Comparison of ENCODE assay signal across 13 cellular contexts in genomic region chr1:22104865-22105437, GRCh38. TPM values are rescaled to one million over a fixed set of nuclear protein-coding genes. Genes with fewer than 3 reads are reported as not detected.
DNase-seq lines count a peak whose midpoint lies in the region; ATAC-seq and TF ChIP-seq lines count a peak whose summit lies in the region.
"Had no signal": no experiment of that assay in that cellular context is flagged by ENCODE, and none has a peak within 500 bp of the region (broad histone marks: within the 10 kb centered on the region; RNA-seq: fewer than 3 reads in every experiment).

No MANE protein-coding gene starts in this region.

- H3K9me3 Mint-ChIP-seq in activated naive CD4-positive, alpha-beta T cell treated with anti-CD3 and anti-CD28 coated beads for 36 hours = peaks cover 3% of the 10 kb centered on the region
- H3K9me3 Mint-ChIP-seq in activated B cell treated with CpG ODN at 0.5 μM for 24 hours = no peaks in the 10 kb centered on the region
- no peaks in the 10 kb centered on the region for H3K9me3 Mint-ChIP-seq in activated naive CD8-positive, alpha-beta T cell treated with anti-CD3 and anti-CD28 coated beads, Interleukin-2, amount 10 ng/mL, durations not matched to agents 7 days and 5 days
- peaks cover 0 to 3% of the 10 kb centered on the region in 2 donors for H3K9me3 Mint-ChIP-seq in stimulated activated naive B cell treated with anti-CD40 and anti-IgM and Interleukin-4, amounts not matched to agents 10 μg/mL and 1 μg/mL and 100 μg/mL, for 72 hours

- peak overlapping the region; percentile 74 for H3K27ac Mint-ChIP-seq in activated naive CD4-positive, alpha-beta T cell treated with anti-CD3 and anti-CD28 coated beads for 36 hours
- peak overlapping the region; percentile 51 for H3K27ac Mint-ChIP-seq in activated B cell treated with CpG ODN at 0.5 μM for 24 hours
- H3K27ac Mint-ChIP-seq in activated naive CD8-positive, alpha-beta T cell treated with anti-CD3 and anti-CD28 coated beads, Interleukin-2, amount 10 ng/mL, durations not matched to agents 7 days and 5 days = peak overlapping the region; percentile 79
- H3K27ac Mint-ChIP-seq in stimulated activated naive B cell treated with anti-CD40 and anti-IgM and Interleukin-4, amounts not matched to agents 10 μg/mL and 1 μg/mL and 100 μg/mL, for 72 hours = peak overlapping the region; percentile 91

- H3K36me3 Mint-ChIP-seq in activated naive CD4-positive, alpha-beta T cell treated with anti-CD3 and anti-CD28 coated beads for 36 hours (ENCODE audit: low read depth) = peaks cover 31% of the 10 kb centered on the region
- H3K36me3 Mint-ChIP-seq in activated B cell treated with CpG ODN at 0.5 μM for 24 hours (ENCODE audit: low read depth) = peaks cover 68% of the 10 kb centered on the region
- H3K36me3 Mint-ChIP-seq in activated naive CD8-positive, alpha-beta T cell treated with anti-CD3 and anti-CD28 coated beads, Interleukin-2, amount 10 ng/mL, durations not matched to agents 7 days and 5 days = peaks cover 36% of the 10 kb centered on the region
- peaks cover 38 to 57% of the 10 kb centered on the region in 2 donors for H3K36me3 Mint-ChIP-seq in stimulated activated naive B cell treated with anti-CD40 and anti-IgM and Interleukin-4, amounts not matched to agents 10 μg/mL and 1 μg/mL and 100 μg/mL, for 72 hours

- POLR2A ChIA-PET in activated B cell treated with CpG ODN at 0.5 μM for 24 hours (lab: Charles Lee) = interaction anchor here (1.0 kb wide), 1 partner anchor 79 kb away, joined by 3 read pairs; no protein-coding TSS in a partner anchor
- POLR2A ChIA-PET in activated naive CD8-positive, alpha-beta T cell treated with anti-CD3 and anti-CD28 coated beads, Interleukin-2, amount 10 ng/mL, durations not matched to agents 7 days and 5 days (lab: Charles Lee) = interaction anchor here (0.6 to 1.9 kb wide), 5 partner anchors 10 to 80 kb away, joined by 3 to 9 read pairs (median 4); partner anchors contain the start of gene CDC42

- H3K27me3 Mint-ChIP-seq in activated naive CD4-positive, alpha-beta T cell treated with anti-CD3 and anti-CD28 coated beads for 36 hours (ENCODE audit: low read depth) = no peaks in the 10 kb centered on the region
- H3K27me3 Mint-ChIP-seq in activated B cell treated with CpG ODN at 0.5 μM for 24 hours = no peaks in the 10 kb centered on the region
- no peaks in the 10 kb centered on the region for H3K27me3 Mint-ChIP-seq in activated naive CD8-positive, alpha-beta T cell treated with anti-CD3 and anti-CD28 coated beads, Interleukin-2, amount 10 ng/mL, durations not matched to agents 7 days and 5 days
- no peaks in the 10 kb centered on the region for H3K27me3 Mint-ChIP-seq in stimulated activated naive B cell treated with anti-CD40 and anti-IgM and Interleukin-4, amounts not matched to agents 10 μg/mL and 1 μg/mL and 100 μg/mL, for 72 hours

- no peak overlapping the region for H3K27ac ChIP-seq in substantia nigra (ENCODE audit: low read depth, low read length, poor library complexity, severe bottlenecking)
- H3K27ac ChIP-seq: breast epithelium, SK-N-MC had no signal

- ATAC-seq in activated B cell treated with CpG ODN at 0.5 μM for 24 hours (ENCODE audit: low read depth) (no peak), GM19395 (IDR thresholded peaks at IDR 0.05; ENCODE audit: unreplicated experiment) (no peak)
- peak; percentile 82 for ATAC-seq in activated naive CD8-positive, alpha-beta T cell treated with anti-CD3 and anti-CD28 coated beads, Interleukin-2, amount 10 ng/mL, durations not matched to agents 7 days and 5 days (ENCODE audit: low read depth)
- ATAC-seq in stimulated activated naive B cell treated with anti-CD40 and anti-IgM and Interleukin-4, amounts not matched to agents 10 μg/mL and 1 μg/mL and 100 μg/mL, for 72 hours (replicated peaks) = peak; percentile 50 to 89

- DNase-seq in activated naive CD4-positive, alpha-beta T cell treated with anti-CD3 and anti-CD28 coated beads for 36 hours = peak; percentile 77
- no peak for DNase-seq in activated naive CD4-positive, alpha-beta T cell (lab: John Stamatoyannopoulos, UW)
- DNase-seq in activated B cell treated with CpG ODN at 0.5 μM for 24 hours (no peak), NCI-H446 (lab: John Stamatoyannopoulos, UW) (no peak), substantia nigra (lab: John Stamatoyannopoulos, UW) (no peak)
- DNase-seq in activated naive CD8-positive, alpha-beta T cell treated with anti-CD3 and anti-CD28 coated beads, Interleukin-2, amount 10 ng/mL, durations not matched to agents 7 days and 5 days = no peak
- peak; percentile 17 for DNase-seq in stimulated activated naive B cell treated with anti-CD40 and anti-IgM and Interleukin-4, amounts not matched to agents 10 μg/mL and 1 μg/mL and 100 μg/mL, for 72 hours
- DNase-seq: glutamatergic neuron, GOT3 had no signal

- CTCF ChIA-PET in activated naive CD4-positive, alpha-beta T cell treated with anti-CD3 and anti-CD28 coated beads for 36 hours (lab: Charles Lee) = interaction anchor here (1.0 to 2.0 kb wide), 9 partner anchors 9 to 348 kb away, joined by 3 to 16 read pairs (median 3); no protein-coding TSS in a partner anchor
- CTCF ChIA-PET in activated B cell treated with CpG ODN at 0.5 μM for 24 hours (lab: Charles Lee) = interaction anchor here (0.8 to 1.4 kb wide), 7 partner anchors 11 to 537 kb away, joined by 3 to 5 read pairs (median 3); no protein-coding TSS in a partner anchor

- TF ChIP-seq CTCF in activated B cell treated with CpG ODN at 0.5 μM for 24 hours (IDR thresholded peaks at IDR 0.05) = no peak

- intact Hi-C loops in activated naive CD4-positive, alpha-beta T cell treated with anti-CD3 and anti-CD28 coated beads for 36 hours (cut with micrococcal nuclease) = loop anchor here (1.0 to 2.0 kb wide), 4 partner anchors 13 to 311 kb away; no protein-coding TSS in a partner anchor
- intact Hi-C loops in activated B cell treated with CpG ODN at 0.5 μM for 24 hours (cut with micrococcal nuclease) = loop anchor here (1.0 kb wide), 3 partner anchors 171 to 537 kb away; no protein-coding TSS in a partner anchor

- H3K4me3 Mint-ChIP-seq in activated naive CD4-positive, alpha-beta T cell treated with anti-CD3 and anti-CD28 coated beads for 36 hours = no peak overlapping the region
- no peak overlapping the region for H3K4me3 Mint-ChIP-seq in activated B cell treated with CpG ODN at 0.5 μM for 24 hours
- H3K4me3 Mint-ChIP-seq in activated naive CD8-positive, alpha-beta T cell treated with anti-CD3 and anti-CD28 coated beads, Interleukin-2, amount 10 ng/mL, durations not matched to agents 7 days and 5 days = peak overlapping the region; percentile 66
- no peak overlapping the region for H3K4me3 Mint-ChIP-seq in stimulated activated naive B cell treated with anti-CD40 and anti-IgM and Interleukin-4, amounts not matched to agents 10 μg/mL and 1 μg/mL and 100 μg/mL, for 72 hours

- peaks cover 60% of the 10 kb centered on the region for H3K4me1 Mint-ChIP-seq in activated naive CD4-positive, alpha-beta T cell treated with anti-CD3 and anti-CD28 coated beads for 36 hours (ENCODE audit: low read depth)
- peaks cover 60% of the 10 kb centered on the region for H3K4me1 Mint-ChIP-seq in activated B cell treated with CpG ODN at 0.5 μM for 24 hours
- H3K4me1 Mint-ChIP-seq in activated naive CD8-positive, alpha-beta T cell treated with anti-CD3 and anti-CD28 coated beads, Interleukin-2, amount 10 ng/mL, durations not matched to agents 7 days and 5 days = peaks cover 52% of the 10 kb centered on the region
- peaks cover 38 to 48% of the 10 kb centered on the region in 2 donors for H3K4me1 Mint-ChIP-seq in stimulated activated naive B cell treated with anti-CD40 and anti-IgM and Interleukin-4, amounts not matched to agents 10 μg/mL and 1 μg/mL and 100 μg/mL, for 72 hours

RNA-seq across cellular contexts. Expression of gene WNT4, which starts 37.9 kb away (rescaled TPM):
- total RNA-seq in activated naive CD4-positive, alpha-beta T cell treated with anti-CD3 and anti-CD28 coated beads for 36 hours = not detected
- 6.5 and 7.9 TPM in 2 replicates for total RNA-seq in activated B cell treated with CpG ODN at 0.5 μM for 24 hours
- not detected for total RNA-seq in activated naive CD8-positive, alpha-beta T cell treated with anti-CD3 and anti-CD28 coated beads, Interleukin-2, amount 10 ng/mL, durations not matched to agents 7 days and 5 days
- total RNA-seq: endothelial cell of umbilical vein had no signal

RNA-seq across cellular contexts. Expression of gene CDC42, which starts 52.4 kb away (rescaled TPM):
- 100 to 1,000 TPM; 318 to 322 TPM for total RNA-seq in activated naive CD4-positive, alpha-beta T cell treated with anti-CD3 and anti-CD28 coated beads for 36 hours
- total RNA-seq in activated B cell treated with CpG ODN at 0.5 μM for 24 hours = 310 and 324 TPM in 2 replicates
- total RNA-seq in activated naive CD8-positive, alpha-beta T cell treated with anti-CD3 and anti-CD28 coated beads, Interleukin-2, amount 10 ng/mL, durations not matched to agents 7 days and 5 days = 100 to 1,000 TPM; 283 to 303 TPM

Comparison
In these comparisons a context has a peak if more than half of its experiments do, and no peak if none do; other contexts are left out.
1. DNase-seq: peak in activated naive CD4-positive, alpha-beta T cell treated with anti-CD3 and anti-CD28 coated beads for 36 hours (single experiment) and stimulated activated naive B cell treated with anti-CD40 and anti-IgM and Interleukin-4, amounts not matched to agents 10 μg/mL and 1 μg/mL and 100 μg/mL, for 72 hours (single experiment); none in activated naive CD4-positive, alpha-beta T cell (0 of 4), activated B cell treated with CpG ODN at 0.5 μM for 24 hours (single experiment), activated naive CD8-positive, alpha-beta T cell treated with anti-CD3 and anti-CD28 coated beads, Interleukin-2, amount 10 ng/mL, durations not matched to agents 7 days and 5 days (single experiment), NCI-H446 (0 of 2) and substantia nigra (0 of 49).
2. ATAC-seq: peak in activated naive CD8-positive, alpha-beta T cell treated with anti-CD3 and anti-CD28 coated beads, Interleukin-2, amount 10 ng/mL, durations not matched to agents 7 days and 5 days (single experiment) and stimulated activated naive B cell treated with anti-CD40 and anti-IgM and Interleukin-4, amounts not matched to agents 10 μg/mL and 1 μg/mL and 100 μg/mL, for 72 hours (2 of 2); none in activated B cell treated with CpG ODN at 0.5 μM for 24 hours (single experiment) and GM19395 (single experiment).
3. Peak in every context shown above with its lines, with median percentiles within 50 percentile points of each other: H3K27ac Mint-ChIP-seq.